In genomic region chr3:32781211-32781968, GRCh38 we compare ENCODE assay signal across 8 cellular contexts. TPM values are rescaled to one million over a fixed set of nuclear protein-coding genes. Genes with fewer than 3 reads are reported as not detected.
A peak's percentile ranks its signal among the peaks of the same experiment; 100 is the strongest.
DNase-seq lines count a peak whose midpoint lies in the region; ATAC-seq and TF ChIP-seq lines count a peak whose summit lies in the region.

No MANE protein-coding gene starts in this region.

- DNase-seq in DMS153 (lab: John Stamatoyannopoulos, UW) (peak; percentile 26), Peyer's patch (peak; percentile 49 to 84 (median 82)), foreskin fibroblast (peak; percentile 71 to 92), neural progenitor cell (ENCODE audit: low spot score) (peak; percentile 95)
- peak; percentile 60 for DNase-seq in activated T-helper 2 cell treated with anti-CD3 and anti-CD28 coated beads, Interferon-gamma antibody, Interleukin-2, Interleukin-4, amounts not matched to agents 10 μg/mL and 5 μg/mL and 100 μg/mL, durations not matched to agents 14 hours and 24 hours and 36 hours (ENCODE audit: low spot score)

- peaks cover 30% of the 10 kb centered on the region for H3K4me1 ChIP-seq in HUES64 (ENCODE audit: insufficient read depth, low read length)
- H3K4me1 ChIP-seq in Peyer's patch = peaks cover 0 to 13% (median 5%) of the 10 kb centered on the region in 4 donors
- H3K4me1 ChIP-seq in neural progenitor cell = peaks cover 17% of the 10 kb centered on the region
- peaks cover 5% of the 10 kb centered on the region for H3K4me1 ChIP-seq in stomach smooth muscle (ENCODE audit: control insufficient read depth, insufficient read depth, low read length)

- under 1% methylated on average over 58 of the region's 59 CpGs for WGBS in HUES64

- H3F3A ChIP-seq in neural progenitor cell (ENCODE audit: low read depth) = peaks cover 43% of the 10 kb centered on the region

- H3K27ac ChIP-seq in HUES64 (ENCODE audit: low read depth, low read length) = peak overlapping the region; percentile 100
- no peak overlapping the region for H3K27ac ChIP-seq in Peyer's patch
- H3K27ac ChIP-seq in neural progenitor cell = peak overlapping the region; percentile 90
- H3K27ac ChIP-seq in stomach smooth muscle (ENCODE audit: low read length) = no peak overlapping the region

- peak overlapping the region; percentile 83 for H3K4me3 Mint-ChIP-seq in activated T-helper 2 cell treated with anti-CD3 and anti-CD28 coated beads, Interferon-gamma antibody, Interleukin-2, Interleukin-4, amounts not matched to agents 10 μg/mL and 5 μg/mL and 100 μg/mL, durations not matched to agents 14 hours and 24 hours and 36 hours (ENCODE audit: low read depth)
- H3K4me3 Mint-ChIP-seq in neural progenitor cell = peak overlapping the region; percentile 92

- H3K79me2 ChIP-seq in neural progenitor cell (ENCODE audit: low read depth) = peaks cover 19% of the 10 kb centered on the region

- no peak for TF ChIP-seq POLR2A in Peyer's patch (IDR thresholded peaks at IDR 0.05)

- peak overlapping the region; percentile 85 for H3K4me2 ChIP-seq in neural progenitor cell

- H3K4me3 ChIP-seq in HUES64 (ENCODE audit: low read length) (peak overlapping the region; percentile 66), Peyer's patch (peak overlapping the region; percentile 40 to 59 (median 52)), foreskin fibroblast (ENCODE audit: low read depth in 1 of 2, low read length in 2 of 2) (peak overlapping the region; percentile 57 to 71), neural progenitor cell (peak overlapping the region; percentile 55), stomach smooth muscle (ENCODE audit: low read length in 2 of 2) (peak overlapping the region; percentile 78 to 87)

- H4K20me1 ChIP-seq in neural progenitor cell (ENCODE audit: low read depth) = peaks cover 20% of the 10 kb centered on the region

- peaks cover 3% of the 10 kb centered on the region for H3K4me1 Mint-ChIP-seq in activated T-helper 2 cell treated with anti-CD3 and anti-CD28 coated beads, Interferon-gamma antibody, Interleukin-2, Interleukin-4, amounts not matched to agents 10 μg/mL and 5 μg/mL and 100 μg/mL, durations not matched to agents 14 hours and 24 hours and 36 hours (ENCODE audit: low read depth)
- peaks cover 30% of the 10 kb centered on the region for H3K4me1 Mint-ChIP-seq in neural progenitor cell

- peak overlapping the region; percentile 18 for H3K27ac Mint-ChIP-seq in activated T-helper 2 cell treated with anti-CD3 and anti-CD28 coated beads, Interferon-gamma antibody, Interleukin-2, Interleukin-4, amounts not matched to agents 10 μg/mL and 5 μg/mL and 100 μg/mL, durations not matched to agents 14 hours and 24 hours and 36 hours
- peak overlapping the region; percentile 87 for H3K27ac Mint-ChIP-seq in neural progenitor cell

- ATAC-seq in GM21526 (IDR thresholded peaks at IDR 0.05; ENCODE audit: low FRiP score, unreplicated experiment) = peak; percentile 88

- peaks cover 10% of the 10 kb centered on the region for H3K27me3 Mint-ChIP-seq in activated T-helper 2 cell treated with anti-CD3 and anti-CD28 coated beads, Interferon-gamma antibody, Interleukin-2, Interleukin-4, amounts not matched to agents 10 μg/mL and 5 μg/mL and 100 μg/mL, durations not matched to agents 14 hours and 24 hours and 36 hours (ENCODE audit: low read depth)
- peaks cover 16% of the 10 kb centered on the region for H3K27me3 Mint-ChIP-seq in neural progenitor cell (ENCODE audit: insufficient read depth, low read depth)

- no peaks in the 10 kb centered on the region for H3K9me3 Mint-ChIP-seq in activated T-helper 2 cell treated with anti-CD3 and anti-CD28 coated beads, Interferon-gamma antibody, Interleukin-2, Interleukin-4, amounts not matched to agents 10 μg/mL and 5 μg/mL and 100 μg/mL, durations not matched to agents 14 hours and 24 hours and 36 hours
- peaks cover 3% of the 10 kb centered on the region for H3K9me3 Mint-ChIP-seq in neural progenitor cell

- TF ChIP-seq CTCF in Peyer's patch (IDR thresholded peaks at IDR 0.05) (peak; percentile 35 to 83 (median 66)), foreskin fibroblast (IDR thresholded peaks at IDR 0.05; ENCODE audit: low read depth, low read length) (peak; percentile 85), neural progenitor cell (IDR thresholded peaks at IDR 0.05) (peak; percentile 81)

- H3K9me3 ChIP-seq in HUES64 (ENCODE audit: insufficient read depth, low read depth, low read length) (no peaks in the 10 kb centered on the region), Peyer's patch (no peaks in the 10 kb centered on the region), neural progenitor cell (ENCODE audit: low read depth) (no peaks in the 10 kb centered on the region), stomach smooth muscle (ENCODE audit: control insufficient read depth in 2 of 2, low read length in 2 of 2) (no peaks in the 10 kb centered on the region)

- intact Hi-C loops in activated T-helper 2 cell treated with anti-CD3 and anti-CD28 coated beads, Interferon-gamma antibody, Interleukin-2, Interleukin-4, amounts not matched to agents 10 μg/mL and 5 μg/mL and 100 μg/mL, durations not matched to agents 14 hours and 24 hours and 36 hours (cut with micrococcal nuclease) = loop anchor here (2.0 to 5.0 kb wide), 3 partner anchors 35 to 271 kb away; partner anchors contain the start of gene TRIM71

- H2AFZ ChIP-seq in neural progenitor cell (replicated peaks) = peak overlapping the region; percentile 77

- H3K9ac ChIP-seq in HUES64 (ENCODE audit: low read depth, low read length) = peak overlapping the region; percentile 93
- H3K9ac ChIP-seq in neural progenitor cell = no peak overlapping the region
- peak overlapping the region; percentile 38 to 55 for H3K9ac ChIP-seq in stomach smooth muscle (ENCODE audit: low read length in 2 of 2)

- H3K27me3 ChIP-seq in HUES64 (ENCODE audit: insufficient read depth, low read length) (no peaks in the 10 kb centered on the region), Peyer's patch (no peaks in the 10 kb centered on the region), neural progenitor cell (peaks cover 19% of the 10 kb centered on the region), stomach smooth muscle (ENCODE audit: control insufficient read depth in 1 of 2, insufficient read depth in 2 of 2, low read length in 2 of 2) (no peaks in the 10 kb centered on the region)

- no peaks in the 10 kb centered on the region for H3K36me3 ChIP-seq in HUES64 (ENCODE audit: insufficient read depth, low read length)
- H3K36me3 ChIP-seq in Peyer's patch = no peaks in the 10 kb centered on the region
- H3K36me3 ChIP-seq in neural progenitor cell = no peaks in the 10 kb centered on the region
- no peaks in the 10 kb centered on the region for H3K36me3 ChIP-seq in stomach smooth muscle (ENCODE audit: control insufficient read depth in 2 of 2, insufficient read depth in 2 of 2, low read length in 2 of 2)

- H3K36me3 Mint-ChIP-seq in activated T-helper 2 cell treated with anti-CD3 and anti-CD28 coated beads, Interferon-gamma antibody, Interleukin-2, Interleukin-4, amounts not matched to agents 10 μg/mL and 5 μg/mL and 100 μg/mL, durations not matched to agents 14 hours and 24 hours and 36 hours (ENCODE audit: low read depth) = no peaks in the 10 kb centered on the region
- peaks cover 16% of the 10 kb centered on the region for H3K36me3 Mint-ChIP-seq in neural progenitor cell

RNA-seq across cellular contexts. Expression of gene TRIM71, which starts 36.4 kb away (rescaled TPM):
- 82.8 TPM for polyA plus RNA-seq in HUES64 (2013, experiment 1 of 2)
- polyA plus RNA-seq in HUES64 (2013, experiment 2 of 2) = 81.5 TPM
- total RNA-seq in Peyer's patch (not detected), neural progenitor cell (ENCODE audit: low replicate concordance) (106 and 107 TPM in 2 replicates)
- 0.05 and 0.07 TPM in 2 replicates for total RNA-seq in activated T-helper 2 cell treated with anti-CD3 and anti-CD28 coated beads, Interferon-gamma antibody, Interleukin-2, Interleukin-4, amounts not matched to agents 10 μg/mL and 5 μg/mL and 100 μg/mL, durations not matched to agents 14 hours and 24 hours and 36 hours

Comparison
In these comparisons a context has a peak if more than half of its experiments do, and no peak if none do; other contexts are left out.
1. DNase-seq: peak in every context shown above with its lines; median percentile 95 in neural progenitor cell; 82 in Peyer's patch; 82 in foreskin fibroblast; 60 in activated T-helper 2 cell treated with anti-CD3 and anti-CD28 coated beads, Interferon-gamma antibody, Interleukin-2, Interleukin-4, amounts not matched to agents 10 μg/mL and 5 μg/mL and 100 μg/mL, durations not matched to agents 14 hours and 24 hours and 36 hours; 26 in DMS153.
2. H3K27ac ChIP-seq: peak in HUES64 (single experiment) and neural progenitor cell (single experiment); none in Peyer's patch (0 of 4) and stomach smooth muscle (single experiment).
3. RNA of gene TRIM71, which starts 36.4 kb away (total RNA-seq): 106 to 107 TPM in neural progenitor cell; 0.05 to 0.07 TPM in activated T-helper 2 cell treated with anti-CD3 and anti-CD28 coated beads, Interferon-gamma antibody, Interleukin-2, Interleukin-4, amounts not matched to agents 10 μg/mL and 5 μg/mL and 100 μg/mL, durations not matched to agents 14 hours and 24 hours and 36 hours and not detected in Peyer's patch; every median in the first group is over 100 times any median in the second.
4. Peak in every context shown above with its lines, with median percentiles within 50 percentile points of each other: H3K4me3 ChIP-seq and CTCF ChIP-seq.